In genomic region chr19:38386968-38387549, GRCh38 we compare ENCODE assay signal across 6 cellular contexts. TPM values are rescaled to one million over a fixed set of nuclear protein-coding genes. Genes with fewer than 3 reads are reported as not detected.
DNase-seq lines count a peak whose midpoint lies in the region; ATAC-seq and TF ChIP-seq lines count a peak whose summit lies in the region.

No MANE protein-coding gene starts in this region.

- TF ChIP-seq CTCF in DOHH2 (IDR thresholded peaks at IDR 0.05; ENCODE audit: low read depth, low read length, poor library complexity, severe bottlenecking) (no peak), VCaP (conservative IDR thresholded peaks at IDR 0.05) (no peak), lower lobe of right lung (IDR thresholded peaks at IDR 0.05) (no peak), body of pancreas (IDR thresholded peaks at IDR 0.05) (no peak)

- DNase-seq in lower lobe of right lung: peak; percentile 68
- no peak for DNase-seq in body of pancreas

- H4K20me1 ChIP-seq in DOHH2 (ENCODE audit: control insufficient read depth, insufficient read depth, low read depth, low read length): 0 out of 2 replicates have a peak, but pooled peaks cover 4% of the 10 kb centered on the region

- ATAC-seq in lower lobe of right lung (peak; percentile 2 to 4), HG02870 (IDR thresholded peaks at IDR 0.05; ENCODE audit: unreplicated experiment) (no peak), body of pancreas (no peak), GM18870 (IDR thresholded peaks at IDR 0.05; ENCODE audit: unreplicated experiment) (no peak)

- H3K27me3 ChIP-seq in DOHH2 (ENCODE audit: control insufficient read depth, low read length) (peaks cover 43% of the 10 kb centered on the region), lower lobe of right lung (ENCODE audit: low read depth) (peaks cover 12% of the 10 kb centered on the region), body of pancreas (no peaks in the 10 kb centered on the region)

- no peaks in the 10 kb centered on the region for H3K79me2 ChIP-seq in DOHH2 (ENCODE audit: control insufficient read depth, low read length)

- H3K27ac ChIP-seq in DOHH2 (ENCODE audit: low read depth, low read length): no peak overlapping the region; the same call in 1 of the 2 replicates
- H3K27ac ChIP-seq in VCaP: peak overlapping the region; percentile 56
- peak overlapping the region; percentile 39 for H3K27ac ChIP-seq in lower lobe of right lung
- H3K27ac ChIP-seq in body of pancreas: peak overlapping the region in 2 of 4 donors; percentile 40 to 63

- intact Hi-C loops in lower lobe of right lung (cut with DNase I) (no loop called here), body of pancreas (cut with DNase I) (no loop called here)

- no peaks in the 10 kb centered on the region for H3K9me2 ChIP-seq in DOHH2 (replicated peaks; ENCODE audit: control insufficient read depth, low read length)

- H3K36me3 ChIP-seq in DOHH2 (ENCODE audit: control insufficient read depth, low read length): peaks cover 12% of the 10 kb centered on the region
- peaks cover 21% of the 10 kb centered on the region for H3K36me3 ChIP-seq in lower lobe of right lung
- peaks cover 5 to 10% of the 10 kb centered on the region in 2 donors for H3K36me3 ChIP-seq in body of pancreas (replicated peaks in 1 of 2; ENCODE audit: insufficient read depth in 1 of 2, low read depth in 2 of 2)

- H3K4me2 ChIP-seq in DOHH2 (ENCODE audit: low read length): peak overlapping the region; percentile 95

- 8 to 9% methylated on average over 19 to 33 of the region's 37 CpGs for WGBS in body of pancreas, 2 donors

- no peaks in the 10 kb centered on the region; the same call in 1 of the 2 replicates for H3F3A ChIP-seq in DOHH2 (ENCODE audit: control insufficient read depth, insufficient read depth)

- H3K4me3 ChIP-seq in DOHH2 (ENCODE audit: low read length) (peak overlapping the region; percentile 78), lower lobe of right lung (peak overlapping the region; percentile 62), body of pancreas (peak overlapping the region in 1 of 2 donors; percentile 25)

- H3K9me3 ChIP-seq in DOHH2 (ENCODE audit: control insufficient read depth, insufficient read depth, low read length) (no peaks in the 10 kb centered on the region), lower lobe of right lung (no peaks in the 10 kb centered on the region), body of pancreas (no peaks in the 10 kb centered on the region)

- H3K4me1 ChIP-seq in DOHH2 (ENCODE audit: control insufficient read depth, low read length) (peaks cover 25% of the 10 kb centered on the region), lower lobe of right lung (peaks cover 32% of the 10 kb centered on the region), body of pancreas (peaks cover 29% of the 10 kb centered on the region)

- TF ChIP-seq POLR2A in body of pancreas (IDR thresholded peaks at IDR 0.05): no peak

RNA-seq across cellular contexts. Expression of gene GGN, which starts 0.8 kb away (rescaled TPM):
- total RNA-seq in lower lobe of right lung: 0.59 TPM
- total RNA-seq in body of pancreas: under 1 TPM in 1 of 2 donors, not detected in 1; 0.78 TPM

RNA-seq across cellular contexts. Expression of gene SPRED3, which starts 1.4 kb away (rescaled TPM):
- 0.62 TPM for total RNA-seq in lower lobe of right lung
- total RNA-seq in body of pancreas: under 1 TPM; under 0.01 to 0.52 TPM

RNA-seq across cellular contexts. Expression of gene PSMD8, which starts 12.7 kb away (rescaled TPM):
- 113 TPM for total RNA-seq in lower lobe of right lung
- total RNA-seq in body of pancreas: 10 to 100 TPM; 49.4 to 68.7 TPM

RNA-seq across cellular contexts. Expression of gene FAM98C, which starts 15.8 kb away (rescaled TPM):
- total RNA-seq in lower lobe of right lung: 21.1 TPM
- 10 to 100 TPM; 24.9 to 51.4 TPM for total RNA-seq in body of pancreas

RNA-seq across cellular contexts. Expression of gene RASGRP4, which starts 39.0 kb away (rescaled TPM):
- total RNA-seq in lower lobe of right lung: 13.5 TPM
- 1 to 10 TPM; 1.6 to 4.6 TPM for total RNA-seq in body of pancreas

Comparison
In these comparisons a context has a peak if more than half of its experiments do, and no peak if none do; other contexts are left out.
1. ATAC-seq: peak in lower lobe of right lung (2 of 2); none in HG02870 (single experiment), body of pancreas (single experiment) and GM18870 (single experiment).